ENCODE assay signal across 19 cellular contexts in the genomic region with DNA sequence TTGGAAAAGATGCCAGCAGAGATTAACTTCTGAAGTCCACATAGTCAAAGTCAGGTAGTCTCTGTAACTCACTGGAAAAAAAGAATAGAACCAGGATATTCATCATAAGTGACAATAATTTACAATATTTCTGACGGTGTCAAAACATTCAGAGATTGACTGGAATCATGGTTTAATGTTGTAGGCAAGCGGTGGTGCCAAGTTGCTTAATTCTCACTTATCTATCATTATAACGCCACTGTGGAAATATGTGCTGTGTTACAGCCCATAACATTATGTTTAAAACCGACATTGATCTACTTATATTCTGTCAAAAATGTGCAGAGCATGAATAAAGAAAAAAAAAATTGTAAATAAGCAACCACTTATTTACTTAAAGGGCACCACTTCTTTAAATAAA.
"Had no signal": no experiment of that assay in that cellular context is flagged by ENCODE, and none has a peak within 500 bp of the region (broad histone marks: within the 10 kb centered on the region; RNA-seq: fewer than 3 reads in every experiment).

No MANE protein-coding gene starts in this region.

- H3K36me3 ChIP-seq: neural progenitor cell, neutrophil, ovary, pancreas, prostate gland, right atrium auricular region, right lobe of liver, sigmoid colon, spleen had no signal

- H3K4me2 ChIP-seq: neural progenitor cell had no signal

- H3K9ac ChIP-seq: neural progenitor cell, parathyroid adenoma had no signal

- H3K79me2 ChIP-seq: parathyroid adenoma had no signal

- H2AFZ ChIP-seq: neural progenitor cell, parathyroid adenoma had no signal

- ATAC-seq: naive thymus-derived CD4-positive, alpha-beta T cell; naive thymus-derived CD8-positive, alpha-beta T cell; natural killer cell; natural killer cell treated with Interleukin-12 subunit alpha and Interleukin-12 subunit beta and Interleukin-15 and Interleukin-18, amount 100 ng/mL, for 72 hours; pancreas; psoas muscle; right cardiac atrium; right lobe of liver; sciatic nerve had no signal

- H3K9me3 ChIP-seq: neutrophil, ovary, pancreas, prostate gland, psoas muscle, right atrium auricular region, right lobe of liver, sigmoid colon, spleen had no signal

- H3K4me3 ChIP-seq: neural progenitor cell, ovary, pancreas, prostate gland, psoas muscle, right atrium auricular region, right lobe of liver, sigmoid colon, skin epidermis, smooth muscle cell, spleen had no signal

- H3K27me3 ChIP-seq: neural progenitor cell, neutrophil, ovary, pancreas, right atrium auricular region, right lobe of liver, sigmoid colon, spleen had no signal

- H3K27ac ChIP-seq: neural progenitor cell, neutrophil, ovary, pancreas, parathyroid adenoma, prostate gland, psoas muscle, right atrium auricular region, right lobe of liver, sigmoid colon, skin epidermis, spleen had no signal
